8 cellular contexts compared by ENCODE assay signal in the genomic region with DNA sequence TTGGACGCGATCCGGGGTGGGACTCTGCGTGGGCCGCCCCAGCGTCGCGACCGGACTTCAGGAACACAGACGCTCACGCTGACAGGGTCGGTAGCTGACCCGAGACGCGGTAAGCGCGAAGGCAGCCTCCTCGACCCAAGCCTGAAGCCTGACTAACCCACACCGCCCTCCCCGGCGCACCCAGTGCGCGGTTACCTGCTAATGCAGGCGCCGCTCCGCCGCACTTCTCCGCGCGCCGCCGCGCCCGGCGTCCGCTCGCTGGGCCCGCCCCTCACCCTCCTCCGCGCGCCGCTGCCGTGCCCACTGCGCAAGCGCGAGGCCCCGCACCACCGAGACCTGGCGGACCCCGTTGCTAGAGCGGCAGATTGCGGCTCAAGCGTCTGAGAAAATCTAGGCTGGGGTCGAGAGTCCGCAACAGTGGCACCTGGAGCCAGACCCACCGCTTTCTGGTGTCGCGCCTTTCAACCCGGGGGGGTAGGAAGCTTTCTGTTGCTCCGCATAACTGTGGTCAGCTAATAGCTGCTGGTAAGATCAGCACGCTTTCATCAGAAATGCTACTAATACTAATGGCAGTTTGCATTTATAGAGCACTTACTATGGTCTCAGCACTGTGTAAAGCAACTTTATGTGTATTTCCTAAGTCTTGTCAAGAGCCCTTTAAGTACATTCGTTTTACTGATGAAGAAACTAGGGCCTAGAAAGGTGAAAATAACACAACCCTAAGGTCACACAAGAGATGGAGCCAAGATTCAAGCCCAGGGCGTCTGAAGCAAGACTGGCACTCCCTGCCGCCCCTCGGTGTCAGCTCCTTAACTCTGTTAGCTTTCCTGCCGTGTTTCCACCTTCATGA. TPM values are rescaled to one million over a fixed set of nuclear protein-coding genes. Genes with fewer than 3 reads are reported as not detected.
DNase-seq lines count a peak whose midpoint lies in the region; ATAC-seq and TF ChIP-seq lines count a peak whose summit lies in the region.

A gene with protein sequence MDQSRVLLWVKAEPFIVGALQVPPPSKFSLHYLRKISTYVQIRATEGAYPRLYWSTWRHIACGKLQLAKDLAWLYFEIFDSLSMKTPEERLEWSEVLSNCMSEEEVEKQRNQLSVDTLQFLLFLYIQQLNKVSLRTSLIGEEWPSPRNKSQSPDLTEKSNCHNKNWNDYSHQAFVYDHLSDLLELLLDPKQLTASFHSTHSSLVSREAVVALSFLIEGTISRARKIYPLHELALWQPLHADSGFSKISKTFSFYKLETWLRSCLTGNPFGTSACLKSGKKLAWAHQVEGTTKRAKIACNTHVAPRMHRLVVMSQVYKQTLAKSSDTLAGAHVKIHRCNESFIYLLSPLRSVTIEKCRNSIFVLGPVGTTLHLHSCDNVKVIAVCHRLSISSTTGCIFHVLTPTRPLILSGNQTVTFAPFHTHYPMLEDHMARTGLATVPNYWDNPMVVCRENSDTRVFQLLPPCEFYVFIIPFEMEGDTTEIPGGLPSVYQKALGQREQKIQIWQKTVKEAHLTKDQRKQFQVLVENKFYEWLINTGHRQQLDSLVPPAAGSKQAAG (minus strand): TSS at position 268 of the 850 bp plus-strand sequence. CDS start 3,010 bp downstream, outside the sequence.

- H3K9me3 Mint-ChIP-seq in dendritic cell treated with granulocyte-macrophage colony-stimulating factor and Interleukin-4, amounts not matched to agents 40 ng/mL and 50 ng/mL, for 4 days: no peaks in the 10 kb centered on the region

- peak within 1 kb of the TSS; percentile 71 to 78 for H3K4me3 ChIP-seq in left lung

- H3K27me3 ChIP-seq in left lung: no peaks in the 10 kb centered on the region

- peak within 1 kb of the TSS; percentile 87 for H3K4me3 Mint-ChIP-seq in dendritic cell treated with granulocyte-macrophage colony-stimulating factor and Interleukin-4, amounts not matched to agents 40 ng/mL and 50 ng/mL, for 4 days

- H3K27me3 Mint-ChIP-seq in dendritic cell treated with granulocyte-macrophage colony-stimulating factor and Interleukin-4, amounts not matched to agents 40 ng/mL and 50 ng/mL, for 4 days: no peaks in the 10 kb centered on the region

- peak within 1 kb of the TSS; percentile 89 for H3K27ac Mint-ChIP-seq in dendritic cell treated with granulocyte-macrophage colony-stimulating factor and Interleukin-4, amounts not matched to agents 40 ng/mL and 50 ng/mL, for 4 days

- H3K36me3 ChIP-seq in left lung: peaks cover 0 to 15% of the 10 kb centered on the region in 2 donors

- TF ChIP-seq CTCF in left lung (IDR thresholded peaks at IDR 0.05): no peak

- DNase-seq in C1 segment of cervical spinal cord (lab: John Stamatoyannopoulos, UW) (peak; percentile 9 to 94 (median 88)), NCI-H69 (lab: John Stamatoyannopoulos, UW) (peak; percentile 93), left lung (peak; percentile 92 to 99)
- peak; percentile 89 to 92 for DNase-seq in activated CD4-positive, alpha-beta T cell treated with anti-CD3 and anti-CD28 coated beads, Interleukin-2, amount 50 U/mL, for 4 hours
- DNase-seq in stimulated activated CD4-positive, alpha-beta T cell treated with anti-CD3 and anti-CD28 coated beads, Interleukin-2, amount 100 ng/mL, for 4 hours (ENCODE audit: low read depth): peak; percentile 88

- peak within 1 kb of the TSS; percentile 81 to 82 for H3K27ac ChIP-seq in left lung

- intact Hi-C loops in dendritic cell treated with granulocyte-macrophage colony-stimulating factor and Interleukin-4, amounts not matched to agents 40 ng/mL and 50 ng/mL, for 4 days (cut with micrococcal nuclease): no loop called here
- intact Hi-C loops in left lung (cut with DNase I): no loop called here

- peaks cover 42% of the 10 kb centered on the region for H3K36me3 Mint-ChIP-seq in dendritic cell treated with granulocyte-macrophage colony-stimulating factor and Interleukin-4, amounts not matched to agents 40 ng/mL and 50 ng/mL, for 4 days (ENCODE audit: low read depth)

- H3K4me1 Mint-ChIP-seq in dendritic cell treated with granulocyte-macrophage colony-stimulating factor and Interleukin-4, amounts not matched to agents 40 ng/mL and 50 ng/mL, for 4 days (ENCODE audit: low read depth): peaks cover 53% of the 10 kb centered on the region

- H3K4me1 ChIP-seq in left lung: peaks cover 20 to 73% of the 10 kb centered on the region in 2 donors

- ATAC-seq in GM19351 (IDR thresholded peaks at IDR 0.05; ENCODE audit: unreplicated experiment) (peak; percentile 37), HG03520 (IDR thresholded peaks at IDR 0.05; ENCODE audit: unreplicated experiment) (peak; percentile 46), left lung (peak; percentile 85)

- H3K9me3 ChIP-seq in left lung: no peaks in the 10 kb centered on the region

RNA-seq across cellular contexts. Expression of the gene that starts here (rescaled TPM):
- total RNA-seq in left lung: 10 to 100 TPM; 11.6 to 12.1 TPM

Comparison
In these comparisons a context has a peak if more than half of its experiments do, and no peak if none do; other contexts are left out.
1. Peak in every context shown above with its lines: DNase-seq, ATAC-seq, H3K4me3 ChIP-seq and H3K27ac ChIP-seq.